ENCODE assay signal across 25 cellular contexts in genomic region chr12:105067511-105068031, GRCh38. TPM values are rescaled to one million over a fixed set of nuclear protein-coding genes. Genes with fewer than 3 reads are reported as not detected.
DNase-seq lines count a peak whose midpoint lies in the region; TF ChIP-seq lines count a peak whose summit lies in the region.
"Had no signal": no experiment of that assay in that cellular context is flagged by ENCODE, and none has a peak within 500 bp of the region (broad histone marks: within the 10 kb centered on the region; RNA-seq: fewer than 3 reads in every experiment).

No MANE protein-coding gene starts in this region.

- TF ChIP-seq POLR2A in lower leg skin (IDR thresholded peaks at IDR 0.05): no peak

- no peaks in the 10 kb centered on the region for H3K79me1 ChIP-seq in mesenchymal stem cell (replicated peaks; ENCODE audit: low read length, poor library complexity, severe bottlenecking)

- no peak overlapping the region for H3K14ac ChIP-seq in mesenchymal stem cell (ENCODE audit: low read length in 2 of 2)

- intact Hi-C loops in lower leg skin (cut with DNase I; ENCODE audit: low total_unique reads): no loop called here

- POLR2A ChIA-PET in AG04450 (lab: Yijun Ruan, JAX): interaction anchor here (0.6 to 1.3 kb wide), 4 partner anchors 8 to 293 kb away, joined by 3 to 6 read pairs (median 3); partner anchors contain the start of genes ALDH1L2 and WASHC4

- H3K9me3 ChIP-seq in AG04450 (ENCODE audit: control insufficient read depth, insufficient read depth, low read length) (no peaks in the 10 kb centered on the region), mesenchymal stem cell (ENCODE audit: control insufficient read depth, low read length) (no peaks in the 10 kb centered on the region), MG63 (no peaks in the 10 kb centered on the region)
- H3K9me3 ChIP-seq: BLaER1 treated with 17β-estradiol and CSF1 and Interleukin-3, amounts not matched to agents 10 nM and 100 nM; heart right ventricle; spleen had no signal

- H4K8ac ChIP-seq in mesenchymal stem cell (ENCODE audit: low read length): no peak overlapping the region

- H2AK5ac ChIP-seq in mesenchymal stem cell (ENCODE audit: low read length, severe bottlenecking): no peak overlapping the region

- no peak overlapping the region for H2BK15ac ChIP-seq in mesenchymal stem cell (ENCODE audit: low read depth, poor library complexity, severe bottlenecking)

- CTCF ChIA-PET in AG04450 (lab: Charles Lee): interaction anchor here (0.8 to 2.5 kb wide), 4 partner anchors 12 to 315 kb away, joined by 3 to 9 read pairs (median 4); no protein-coding TSS in a partner anchor

- H3K4me2 ChIP-seq in mesenchymal stem cell (ENCODE audit: low read length, poor library complexity, severe bottlenecking): no peak overlapping the region
- H3K4me2 ChIP-seq: BLaER1 treated with 17β-estradiol and CSF1 and Interleukin-3, amounts not matched to agents 10 nM and 100 nM had no signal

- no peaks in the 10 kb centered on the region for H3K4me1 ChIP-seq in mesenchymal stem cell (ENCODE audit: control insufficient read depth, insufficient read depth, low read depth, low read length)
- H3K4me1 ChIP-seq: heart right ventricle, spleen had no signal

- H3K4ac ChIP-seq in mesenchymal stem cell (ENCODE audit: low read depth in 1 of 2, low read length in 2 of 2): no peak overlapping the region

- H3K9ac ChIP-seq in mesenchymal stem cell (ENCODE audit: low read length): peak overlapping the region; percentile 9
- H3K9ac ChIP-seq: BLaER1 treated with 17β-estradiol and CSF1 and Interleukin-3, amounts not matched to agents 10 nM and 100 nM had no signal

- H3K27ac ChIP-seq in AG04450 (ENCODE audit: low read depth, low read length) (no peak overlapping the region), mesenchymal stem cell (ENCODE audit: low read length, poor library complexity, severe bottlenecking) (no peak overlapping the region)
- H3K27ac ChIP-seq: BLaER1 treated with 17β-estradiol and CSF1 and Interleukin-3, amounts not matched to agents 10 nM and 100 nM; dorsolateral prefrontal cortex; heart right ventricle; HL-60; spleen had no signal

- H2BK12ac ChIP-seq in mesenchymal stem cell (ENCODE audit: low read length in 2 of 2): no peak overlapping the region

- in situ Hi-C loops in astrocyte of the spinal cord (cut with HindIII; ENCODE audit: low sequenced_read_pairs): no loop called here

- no peak overlapping the region for H2AFZ ChIP-seq in mesenchymal stem cell (ENCODE audit: low read depth, low read length)

- no peak overlapping the region for H2BK120ac ChIP-seq in mesenchymal stem cell (ENCODE audit: low read depth, low read length)

- TF ChIP-seq CTCF in AG04450 (IDR thresholded peaks at IDR 0.05; ENCODE audit: low read depth, low read length): no peak
- no peak for TF ChIP-seq CTCF in astrocyte of the spinal cord (IDR thresholded peaks at IDR 0.05; ENCODE audit: low read depth, low read length)
- no peak for TF ChIP-seq CTCF in lower leg skin (IDR thresholded peaks at IDR 0.05)

- H3K4me3 ChIP-seq in AG04450 (ENCODE audit: low read depth, low read length) (no peak overlapping the region), astrocyte of the spinal cord (ENCODE audit: low read depth, low read length) (no peak overlapping the region), mesenchymal stem cell (ENCODE audit: insufficient read depth in 1 of 2, low read depth in 1 of 2, low read length in 2 of 2) (no peak overlapping the region), MG63 (no peak overlapping the region), lower leg skin (ENCODE audit: low read depth, poor library complexity, severe bottlenecking) (no peak overlapping the region)
- H3K4me3 ChIP-seq: BLaER1 treated with 17β-estradiol and CSF1 and Interleukin-3, amounts not matched to agents 10 nM and 100 nM; dorsolateral prefrontal cortex; heart right ventricle; spleen had no signal

- no peak overlapping the region for H4K91ac ChIP-seq in mesenchymal stem cell (ENCODE audit: low read length)

- WGBS in mesenchymal stem cell: 74% methylated on average over 6 of the region's 6 CpGs
- WGBS in lower leg skin, 2 donors: 64 to 72% methylated on average over 6 of the region's 6 CpGs

- H3K36me3 ChIP-seq in mesenchymal stem cell (ENCODE audit: control insufficient read depth in 1 of 2, insufficient read depth in 2 of 2, low read depth in 1 of 2, low read length in 2 of 2) (peaks cover 1 to 58% of the 10 kb centered on the region in 2 experiments), MG63 (peaks cover 44% of the 10 kb centered on the region)
- H3K36me3 ChIP-seq: spleen had no signal

- H3K23ac ChIP-seq in mesenchymal stem cell (ENCODE audit: low read length in 2 of 2): no peak overlapping the region

- H3K18ac ChIP-seq in mesenchymal stem cell (ENCODE audit: low read depth in 1 of 2, low read length in 2 of 2): no peak overlapping the region

- H3K27me3 ChIP-seq in AG04450 (ENCODE audit: control insufficient read depth, insufficient read depth, low read length) (no peaks in the 10 kb centered on the region), mesenchymal stem cell (ENCODE audit: control insufficient read depth in 1 of 2, insufficient read depth in 1 of 2, low read length in 2 of 2) (no peaks in the 10 kb centered on the region), MG63 (no peaks in the 10 kb centered on the region; the same call in 1 of the 2 replicates)
- H3K27me3 ChIP-seq: BLaER1 treated with 17β-estradiol and CSF1 and Interleukin-3, amounts not matched to agents 10 nM and 100 nM; dorsolateral prefrontal cortex; heart right ventricle; spleen had no signal

- DNase-seq in AG04450 (ENCODE audit: low read depth, low spot score) (peak; percentile 71), NCI-H1092 (lab: John Stamatoyannopoulos, UW) (peak; percentile 11), astrocyte of the spinal cord (ENCODE audit: low read depth, low spot score) (peak; percentile 40), mesenchymal stem cell (no peak), MG63 (no peak), lower leg skin (ENCODE audit: low spot score in 2 of 2) (no peak)
- no peak for DNase-seq in activated CD8-positive, alpha-beta memory T cell treated with anti-CD3 and anti-CD28 coated beads, Interleukin-2, amount 50 U/mL, for 4 hours
- DNase-seq in NK-92 treated with Interleukin-12 subunit alpha and Interleukin-12 subunit beta, amount 100 ng/mL, for 24 hours (lab: John Stamatoyannopoulos, UW): no peak
- DNase-seq: activated CD8-positive, alpha-beta memory T cell treated with anti-CD3 and anti-CD28 coated beads for 24 hours; activated naive CD4-positive, alpha-beta T cell treated with anti-CD3 and anti-CD28 coated beads for 36 hours; activated T-cell treated with anti-CD3 and anti-CD28 coated beads, Interleukin-2, amount 50 U/mL, for 48 hours; caudate nucleus; heart right ventricle; Kasumi-1; left cardiac atrium; mesendoderm; naive B cell; NCI-H2171 treated with DMSO at 0.1 percent for 48 hours; NCI-H524; spleen; stimulated activated CD4-positive, alpha-beta T cell treated with anti-CD3 and anti-CD28 coated beads, Interleukin-2, amount 100 ng/mL, for 48 hours; stimulated activated naive B cell treated with anti-CD40 and anti-IgM and Interleukin-4, amounts not matched to agents 10 μg/mL and 1 μg/mL and 100 μg/mL, for 72 hours had no signal

- H2BK5ac ChIP-seq in mesenchymal stem cell (ENCODE audit: low read depth, low read length, poor library complexity, severe bottlenecking): no peak overlapping the region

RNA-seq across cellular contexts. Expression of gene ALDH1L2, which starts 16.7 kb away (rescaled TPM):
- polyA plus RNA-seq in AG04450 (2011; rRNA removed): 90.5 and 116 TPM in 2 replicates
- 66.2 and 86.0 TPM in 2 replicates for polyA minus RNA-seq in AG04450 (2011; rRNA and poly(A)+ RNA removed)
- polyA plus RNA-seq in mesenchymal stem cell (2013, experiment 1 of 2): 37.3 TPM
- polyA plus RNA-seq in mesenchymal stem cell (2013, experiment 2 of 2): 36.7 TPM
- 10.5 and 11.2 TPM in 2 replicates for total RNA-seq in MG63 (2014; rRNA removed; shearing (Covaris generic); ENCODE audit: low replicate concordance)
- total RNA-seq in lower leg skin: 1 to 10 TPM in 3 of 4 donors, under 1 TPM in 1; 0.86 to 2.4 (median 1.2) TPM

RNA-seq across cellular contexts. Expression of gene WASHC4, which starts 40.0 kb away (rescaled TPM):
- polyA plus RNA-seq in AG04450 (2011; rRNA removed): 33.8 and 59.4 TPM in 2 replicates
- polyA minus RNA-seq in AG04450 (2011; rRNA and poly(A)+ RNA removed): 35.2 and 75.5 TPM in 2 replicates
- polyA plus RNA-seq in mesenchymal stem cell (2013, experiment 1 of 2): 58.2 TPM
- polyA plus RNA-seq in mesenchymal stem cell (2013, experiment 2 of 2): 52.4 TPM
- total RNA-seq in MG63 (2014; rRNA removed; shearing (Covaris generic); ENCODE audit: low replicate concordance): 28.3 and 33.1 TPM in 2 replicates
- total RNA-seq in lower leg skin: 10 to 100 TPM; 23.5 to 32.5 (median 28.8) TPM

Comparison
In these comparisons a context has a peak if more than half of its experiments do, and no peak if none do; other contexts are left out.
1. DNase-seq: peak in AG04450 (single experiment), NCI-H1092 (single experiment) and astrocyte of the spinal cord (single experiment); none in mesenchymal stem cell (single experiment), activated CD8-positive, alpha-beta memory T cell treated with anti-CD3 and anti-CD28 coated beads, Interleukin-2, amount 50 U/mL, for 4 hours (single experiment), MG63 (single experiment), NK-92 treated with Interleukin-12 subunit alpha and Interleukin-12 subunit beta, amount 100 ng/mL, for 24 hours (single experiment) and lower leg skin (0 of 2).